9 cellular contexts compared by ENCODE assay signal in genomic region chr5:162068412-162068811, GRCh38. TPM values are rescaled to one million over a fixed set of nuclear protein-coding genes. Genes with fewer than 3 reads are reported as not detected.
A peak's percentile ranks its signal among the peaks of the same experiment; 100 is the strongest.
DNase-seq lines count a peak whose midpoint lies in the region; ATAC-seq and TF ChIP-seq lines count a peak whose summit lies in the region.
"Had no signal": no experiment of that assay in that cellular context is flagged by ENCODE, and none has a peak within 500 bp of the region (broad histone marks: within the 10 kb centered on the region; RNA-seq: fewer than 3 reads in every experiment).

No MANE protein-coding gene starts in this region.

- H3K4me3 ChIP-seq in RWPE2 (ENCODE audit: severe bottlenecking) (no peak overlapping the region), iPS-11a (ENCODE audit: low read depth, low read length) (peak overlapping the region; percentile 53), coronary artery (no peak overlapping the region)
- H3K4me3 ChIP-seq: SJSA1 had no signal

- DNase-seq in ACHN: peak; percentile 67
- DNase-seq in H4 (ENCODE audit: low spot score): peak; percentile 29
- no peak for DNase-seq in RWPE2 (ENCODE audit: low spot score)
- DNase-seq in NCI-H187 (lab: John Stamatoyannopoulos, UW): no peak
- no peak for DNase-seq in coronary artery (ENCODE audit: low spot score)

- no peaks in the 10 kb centered on the region for H3K9me3 ChIP-seq in RWPE2 (ENCODE audit: severe bottlenecking)

- no peaks in the 10 kb centered on the region for H3K4me1 ChIP-seq in RWPE2 (ENCODE audit: insufficient read depth, poor library complexity, severe bottlenecking)
- H3K4me1 ChIP-seq: SJSA1 had no signal

- H3K36me3 ChIP-seq in RWPE2 (ENCODE audit: low read depth): no peaks in the 10 kb centered on the region
- H3K36me3 ChIP-seq: SJSA1 had no signal

- H3K27me3 ChIP-seq in RWPE2 (ENCODE audit: insufficient read depth, poor library complexity, severe bottlenecking): peaks cover 9% of the 10 kb centered on the region
- H3K27me3 ChIP-seq: SJSA1 had no signal

- in situ Hi-C loops in ACHN (cut with HindIII; ENCODE audit: low pct_ligation_motif_present, low pct_unique_long_range_greater_than_20kb, low sequenced_read_pairs): no loop called here

- TF ChIP-seq CTCF in RWPE2 (IDR thresholded peaks at IDR 0.05; ENCODE audit: poor library complexity, severe bottlenecking): no peak
- TF ChIP-seq CTCF in coronary artery (IDR thresholded peaks at IDR 0.05): no peak

- H3K27ac ChIP-seq in RWPE2 (ENCODE audit: poor library complexity, severe bottlenecking) (no peak overlapping the region), coronary artery (no peak overlapping the region)
- H3K27ac ChIP-seq: SJSA1 had no signal

- peak; percentile 90 for ATAC-seq in RWPE2 (ENCODE audit: low read depth)
- no peak for ATAC-seq in GM18498 (IDR thresholded peaks at IDR 0.05; ENCODE audit: unreplicated experiment)
- no peak for ATAC-seq in HG03565 (IDR thresholded peaks at IDR 0.05; ENCODE audit: unreplicated experiment)

RNA-seq across cellular contexts. Expression of gene GABRG2, which starts 0.8 kb away (rescaled TPM):
- total RNA-seq in H4 (2014; rRNA removed; shearing (Covaris generic)): 1.8 and 3.9 TPM in 2 replicates
- total RNA-seq: SJSA1 had no signal

Comparison
In these comparisons a context has a peak if more than half of its experiments do, and no peak if none do; other contexts are left out.
1. DNase-seq: peak in ACHN (single experiment) and H4 (single experiment); none in RWPE2 (single experiment), NCI-H187 (0 of 2) and coronary artery (single experiment).